ENCODE assay signal across 15 cellular contexts in the genomic region with DNA sequence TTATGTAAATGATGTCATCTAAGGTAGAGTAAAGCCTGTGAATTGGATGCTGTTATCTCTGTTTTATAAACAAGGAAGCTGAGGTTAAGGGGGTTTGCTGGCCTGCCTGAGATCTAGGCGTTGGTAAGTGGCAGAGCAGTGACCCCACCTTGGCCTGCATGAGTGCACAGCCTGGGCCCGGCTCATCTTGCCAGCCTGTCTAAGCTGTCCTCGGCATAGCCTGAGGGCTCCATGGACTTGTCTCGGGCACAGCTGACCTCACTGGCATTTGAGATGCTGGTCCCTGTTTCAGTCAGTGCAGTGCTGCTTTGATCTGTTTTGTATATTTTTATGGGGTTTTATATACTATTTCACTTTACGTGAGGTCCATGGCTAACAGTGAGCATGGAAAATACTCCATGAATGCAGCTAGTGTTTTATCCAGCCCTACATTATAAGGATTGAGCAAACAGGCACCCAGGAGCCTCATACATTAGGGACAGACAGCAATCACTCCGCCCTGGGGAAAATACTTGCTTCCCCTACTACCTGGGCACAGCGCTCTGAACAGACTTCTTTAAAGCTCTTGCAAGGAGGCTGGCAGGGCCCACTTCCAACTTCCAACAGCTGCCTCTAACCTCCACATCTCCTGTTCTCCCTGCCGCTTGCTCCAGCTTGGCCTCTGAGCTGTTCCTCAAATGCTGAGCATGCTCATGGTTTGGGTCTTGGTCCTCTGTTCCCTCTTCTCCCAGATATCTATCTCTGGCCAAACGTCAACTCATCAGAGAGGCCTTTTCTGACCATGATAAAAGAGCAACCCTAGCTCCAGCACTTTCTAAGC.
DNase-seq lines count a peak whose midpoint lies in the region; TF ChIP-seq lines count a peak whose summit lies in the region.
"Had no signal": no experiment of that assay in that cellular context is flagged by ENCODE, and none has a peak within 500 bp of the region (broad histone marks: within the 10 kb centered on the region; RNA-seq: fewer than 3 reads in every experiment).

No MANE protein-coding gene starts in this region.

- no peak overlapping the region for H2AFZ ChIP-seq in osteoblast (ENCODE audit: low read length)
- H2AFZ ChIP-seq: GM23338 had no signal

- intact Hi-C loops in esophagus muscularis mucosa (cut with DNase I) = no loop called here

- WGBS in esophagus muscularis mucosa = 66% methylated on average over 9 of the region's 9 CpGs

- H3K4me3 ChIP-seq in HEK293 (ENCODE audit: low read depth, low read length) (no peak overlapping the region), esophagus muscularis mucosa (no peak overlapping the region), osteoblast (ENCODE audit: insufficient read depth, low read length) (no peak overlapping the region)
- H3K4me3 ChIP-seq: A549, GM23338 had no signal

- POLR2A ChIA-PET in HEK293 (lab: Yijun Ruan, JAX) = no interaction called here

- H3K4me2 ChIP-seq in osteoblast (ENCODE audit: insufficient read depth, low read length) = no peak overlapping the region
- H3K4me2 ChIP-seq: A549, GM23338 had no signal

- H3K27ac ChIP-seq in HEK293 (ENCODE audit: extremely low read depth, low read depth, low read length) = no peak overlapping the region
- H3K27ac ChIP-seq in esophagus muscularis mucosa (replicated peaks in 1 of 4) = no peak overlapping the region
- H3K27ac ChIP-seq in osteoblast (ENCODE audit: low read depth, low read length) = no peak overlapping the region
- H3K27ac ChIP-seq in substantia nigra (ENCODE audit: low read depth, low read length, poor library complexity, severe bottlenecking) = no peak overlapping the region
- H3K27ac ChIP-seq: A549, C4-2B had no signal

- no peaks in the 10 kb centered on the region for H3K79me2 ChIP-seq in osteoblast (ENCODE audit: insufficient read depth, low read length)

- no peak for TF ChIP-seq CTCF in HEK293 (tag by site-specific recombination; IDR thresholded peaks at IDR 0.05)
- TF ChIP-seq CTCF in esophagus muscularis mucosa (IDR thresholded peaks at IDR 0.05) = no peak
- TF ChIP-seq CTCF in osteoblast (IDR thresholded peaks at IDR 0.05; ENCODE audit: extremely low read depth, low read depth, low read length) = no peak

- H3K36me3 ChIP-seq in HEK293 (ENCODE audit: control insufficient read depth in 2 of 2, insufficient read depth in 1 of 2, low read length in 2 of 2) (no peaks in the 10 kb centered on the region), esophagus muscularis mucosa (no peaks in the 10 kb centered on the region), osteoblast (ENCODE audit: insufficient read depth, low read length) (no peaks in the 10 kb centered on the region)
- H3K36me3 ChIP-seq: BE2C had no signal

- H3K4me1 ChIP-seq in HEK293 (ENCODE audit: control insufficient read depth, insufficient read depth, low read length) = peaks cover 3% of the 10 kb centered on the region
- no peaks in the 10 kb centered on the region for H3K4me1 ChIP-seq in esophagus muscularis mucosa
- no peaks in the 10 kb centered on the region for H3K4me1 ChIP-seq in osteoblast (ENCODE audit: insufficient read depth, low read length)
- H3K4me1 ChIP-seq: A549, BE2C had no signal

- TF ChIP-seq EP300 in esophagus muscularis mucosa (IDR thresholded peaks at IDR 0.05) = no peak

- CTCF ChIA-PET in HEK293 (lab: Yijun Ruan, JAX) = interaction anchor here (0.8 to 1.2 kb wide), 3 partner anchors 22 to 142 kb away, joined by 3 to 4 read pairs (median 3); no protein-coding TSS in a partner anchor

- H4K20me1 ChIP-seq in osteoblast (ENCODE audit: insufficient read depth, low read length) = no peaks in the 10 kb centered on the region

- no peak for TF ChIP-seq POLR2A in esophagus muscularis mucosa (IDR thresholded peaks at IDR 0.05; ENCODE audit: low read depth)

- H3K27me3 ChIP-seq in esophagus muscularis mucosa (peaks cover 0 to 33% (median 0%) of the 10 kb centered on the region in 4 donors), osteoblast (ENCODE audit: insufficient read depth, low read length) (no peaks in the 10 kb centered on the region)
- H3K27me3 ChIP-seq: BE2C had no signal

- DNase-seq in M059J (ENCODE audit: low read depth) = peak; percentile 24
- DNase-seq in esophagus muscularis mucosa (ENCODE audit: extremely low spot score) = peak; percentile 34
- peak; percentile 55 for DNase-seq in osteoblast (ENCODE audit: insufficient read length, low spot score, missing footprints)
- no peak for DNase-seq in substantia nigra (lab: John Stamatoyannopoulos, UW)
- DNase-seq in NCI-H1930 (lab: John Stamatoyannopoulos, UW) = no peak
- no peak for DNase-seq in NCI-H2227 (lab: John Stamatoyannopoulos, UW; ENCODE audit: unreplicated experiment)
- no peak for DNase-seq in effector CD8-positive, alpha-beta T cell (lab: John Stamatoyannopoulos, UW)
- DNase-seq: BE2C, COR-L47, DND-41, GDM1 had no signal

- no peaks in the 10 kb centered on the region for H3K9me3 ChIP-seq in HEK293 (ENCODE audit: control insufficient read depth, insufficient read depth, low read depth, low read length)
- H3K9me3 ChIP-seq in esophagus muscularis mucosa = no peaks in the 10 kb centered on the region
- no peaks in the 10 kb centered on the region for H3K9me3 ChIP-seq in osteoblast (ENCODE audit: low read depth, low read length)
- H3K9me3 ChIP-seq: A549, BE2C had no signal

TF ChIP-seq in HEK293, 187 proteins besides CTCF, POLR2A, EP300 and RAD21:
- TF ChIP-seq, protein P1, sequence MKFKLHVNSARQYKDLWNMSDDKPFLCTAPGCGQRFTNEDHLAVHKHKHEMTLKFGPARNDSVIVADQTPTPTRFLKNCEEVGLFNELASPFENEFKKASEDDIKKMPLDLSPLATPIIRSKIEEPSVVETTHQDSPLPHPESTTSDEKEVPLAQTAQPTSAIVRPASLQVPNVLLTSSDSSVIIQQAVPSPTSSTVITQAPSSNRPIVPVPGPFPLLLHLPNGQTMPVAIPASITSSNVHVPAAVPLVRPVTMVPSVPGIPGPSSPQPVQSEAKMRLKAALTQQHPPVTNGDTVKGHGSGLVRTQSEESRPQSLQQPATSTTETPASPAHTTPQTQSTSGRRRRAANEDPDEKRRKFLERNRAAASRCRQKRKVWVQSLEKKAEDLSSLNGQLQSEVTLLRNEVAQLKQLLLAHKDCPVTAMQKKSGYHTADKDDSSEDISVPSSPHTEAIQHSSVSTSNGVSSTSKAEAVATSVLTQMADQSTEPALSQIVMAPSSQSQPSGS (tag by site-specific recombination; IDR thresholded peaks at IDR 0.05; ENCODE audit: low read depth) = 0 out of 2 replicates have a peak, but pooled peaks have one; percentile 19
- TF ChIP-seq SP7 (tag by site-specific recombination; IDR thresholded peaks at IDR 0.05) = no peak

Comparison
In these comparisons a context has a peak if more than half of its experiments do, and no peak if none do; other contexts are left out.
1. DNase-seq: peak in M059J (single experiment), esophagus muscularis mucosa (single experiment) and osteoblast (single experiment); none in substantia nigra (0 of 49), NCI-H1930 (0 of 2), NCI-H2227 (single experiment) and effector CD8-positive, alpha-beta T cell (single experiment).